Comparison of ENCODE assay signal across 17 cellular contexts in genomic region chr20:12902992-12903391, GRCh38.
"Had no signal": no experiment of that assay in that cellular context is flagged by ENCODE, and none has a peak within 500 bp of the region (broad histone marks: within the 10 kb centered on the region; RNA-seq: fewer than 3 reads in every experiment).

No MANE protein-coding gene starts in this region.

- H3K36me3 ChIP-seq: spleen, uterus had no signal

- H3K36me3 Mint-ChIP-seq: activated naive CD4-positive, alpha-beta T cell treated with anti-CD3 and anti-CD28 coated beads, Interleukin-2, amount 10 ng/mL, durations not matched to agents 7 days and 5 days; naive B cell had no signal

- H3K9me3 Mint-ChIP-seq: activated CD4-positive, alpha-beta memory T cell treated with anti-CD3 and anti-CD28 coated beads, Interleukin-2, amount 10 ng/mL, durations not matched to agents 7 days and 5 days; activated CD4-positive, alpha-beta T cell treated with anti-CD3 and anti-CD28 coated beads, Interleukin-2, amount 10 ng/mL, durations not matched to agents 24 days and 14 days; activated naive CD4-positive, alpha-beta T cell treated with anti-CD3 and anti-CD28 coated beads, Interleukin-2, amount 10 ng/mL, durations not matched to agents 7 days and 5 days; naive B cell; neural crest cell had no signal

- H3K27me3 Mint-ChIP-seq: activated CD4-positive, alpha-beta memory T cell treated with anti-CD3 and anti-CD28 coated beads, Interleukin-2, amount 10 ng/mL, durations not matched to agents 7 days and 5 days; activated CD4-positive, alpha-beta T cell treated with anti-CD3 and anti-CD28 coated beads, Interleukin-2, amount 10 ng/mL, durations not matched to agents 24 days and 14 days; activated naive CD4-positive, alpha-beta T cell treated with anti-CD3 and anti-CD28 coated beads, Interleukin-2, amount 10 ng/mL, durations not matched to agents 7 days and 5 days; naive B cell had no signal

- ATAC-seq: activated CD4-positive, CD25-positive, alpha-beta regulatory T cell treated with anti-CD3 and anti-CD28 coated beads, Interleukin-2, amount 50 U/mL, for 24 hours had no signal

- H3K27ac ChIP-seq: spleen, testis, uterus, VCaP had no signal

- H3K4me3 Mint-ChIP-seq: activated CD4-positive, alpha-beta memory T cell treated with anti-CD3 and anti-CD28 coated beads, Interleukin-2, amount 10 ng/mL, durations not matched to agents 7 days and 5 days; activated CD4-positive, alpha-beta T cell treated with anti-CD3 and anti-CD28 coated beads, Interleukin-2, amount 10 ng/mL, durations not matched to agents 24 days and 14 days; activated naive CD4-positive, alpha-beta T cell treated with anti-CD3 and anti-CD28 coated beads, Interleukin-2, amount 10 ng/mL, durations not matched to agents 7 days and 5 days; naive B cell; neural crest cell had no signal

- DNase-seq: activated CD4-positive, alpha-beta memory T cell treated with anti-CD3 and anti-CD28 coated beads, Interleukin-2, amount 10 ng/mL, durations not matched to agents 7 days and 5 days; activated CD4-positive, alpha-beta T cell treated with anti-CD3 and anti-CD28 coated beads, Interleukin-2, amount 10 ng/mL, durations not matched to agents 24 days and 14 days; activated effector memory CD4-positive, alpha-beta T cell treated with anti-CD3 and anti-CD28 coated beads, Interleukin-2, amount 50 U/mL, for 16 hours; activated naive CD4-positive, alpha-beta T cell treated with anti-CD3 and anti-CD28 coated beads, Interleukin-2, amount 10 ng/mL, durations not matched to agents 7 days and 5 days; naive B cell; occipital lobe; retina; spleen; stimulated activated CD4-positive, alpha-beta T cell treated with anti-CD3 and anti-CD28 coated beads, Interleukin-4, amount 100 ng/mL, for 1 hour; stimulated activated naive CD4-positive, alpha-beta T cell; testis; trophoblast cell; uterus had no signal

- H3K27me3 ChIP-seq: spleen, testis, uterus had no signal

- H3K4me1 Mint-ChIP-seq: activated CD4-positive, alpha-beta memory T cell treated with anti-CD3 and anti-CD28 coated beads, Interleukin-2, amount 10 ng/mL, durations not matched to agents 7 days and 5 days; activated CD4-positive, alpha-beta T cell treated with anti-CD3 and anti-CD28 coated beads, Interleukin-2, amount 10 ng/mL, durations not matched to agents 24 days and 14 days; activated naive CD4-positive, alpha-beta T cell treated with anti-CD3 and anti-CD28 coated beads, Interleukin-2, amount 10 ng/mL, durations not matched to agents 7 days and 5 days; naive B cell; neural crest cell had no signal

- H3K9me3 ChIP-seq: spleen, testis, uterus had no signal

- H3K27ac Mint-ChIP-seq: activated CD4-positive, alpha-beta memory T cell treated with anti-CD3 and anti-CD28 coated beads, Interleukin-2, amount 10 ng/mL, durations not matched to agents 7 days and 5 days; activated CD4-positive, alpha-beta T cell treated with anti-CD3 and anti-CD28 coated beads, Interleukin-2, amount 10 ng/mL, durations not matched to agents 24 days and 14 days; activated naive CD4-positive, alpha-beta T cell treated with anti-CD3 and anti-CD28 coated beads, Interleukin-2, amount 10 ng/mL, durations not matched to agents 7 days and 5 days; naive B cell had no signal

- H3K4me3 ChIP-seq: lung, spleen, testis, uterus had no signal

- H3K4me1 ChIP-seq: spleen, testis, uterus had no signal
